In the genomic region with DNA sequence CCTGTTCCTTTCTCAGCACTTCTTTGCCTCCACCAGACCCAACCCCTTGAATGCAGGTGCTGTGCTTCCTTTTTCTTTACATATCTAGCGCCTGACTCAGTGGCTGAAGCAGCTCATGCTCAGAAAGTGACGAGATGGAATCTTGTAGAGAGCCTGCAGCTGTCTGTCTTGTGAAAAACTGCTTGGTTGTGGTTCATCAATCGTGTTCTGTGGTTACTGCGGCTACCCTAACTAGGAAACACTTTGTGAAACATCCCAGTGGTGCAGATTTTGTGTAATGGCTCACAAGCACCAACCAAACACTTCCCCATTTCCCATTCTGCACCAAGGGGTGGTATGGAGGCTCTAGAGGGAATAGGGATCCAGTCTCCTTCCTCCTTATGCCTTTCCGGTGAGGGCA, we compare ENCODE assay signal across 15 cellular contexts.
DNase-seq lines count a peak whose midpoint lies in the region; ATAC-seq, FAIRE-seq and TF ChIP-seq lines count a peak whose summit lies in the region.
"Had no signal": no experiment of that assay in that cellular context is flagged by ENCODE, and none has a peak within 500 bp of the region (broad histone marks: within the 10 kb centered on the region; RNA-seq: fewer than 3 reads in every experiment).

No MANE protein-coding gene starts in this region.

- no peak for TF ChIP-seq POLR2A in gastroesophageal sphincter (IDR thresholded peaks at IDR 0.05)

- no peak for TF ChIP-seq CTCF in gastroesophageal sphincter (IDR thresholded peaks at IDR 0.05)
- no peak for TF ChIP-seq CTCF in foreskin fibroblast (IDR thresholded peaks at IDR 0.05; ENCODE audit: low read depth, low read length)

- no peak overlapping the region for H3K4me3 ChIP-seq in gastroesophageal sphincter
- H3K4me3 ChIP-seq in foreskin fibroblast (ENCODE audit: low read depth in 1 of 2, low read length in 2 of 2) = no peak overlapping the region
- H3K4me3 ChIP-seq: SJSA1 had no signal

- peak; percentile 6 for DNase-seq in NCI-H2107 treated with DMSO at 0.1 percent for 48 hours (lab: John Stamatoyannopoulos, UW; ENCODE audit: unreplicated experiment)
- DNase-seq in NCI-H2107 (lab: John Stamatoyannopoulos, UW) = no peak
- peak; percentile 51 for DNase-seq in RPMI7951 (ENCODE audit: low read depth)
- DNase-seq in urothelium cell line (ENCODE audit: low spot score) = peak; percentile 63
- no peak for DNase-seq in foreskin fibroblast
- no peak for DNase-seq in EL
- no peak for DNase-seq in NCI-H510A (lab: John Stamatoyannopoulos, UW)
- DNase-seq: COR-L47, hypothalamus, NCI-H1694, NCI-H526 treated with DMSO at 0.1 percent for 48 hours, small intestine had no signal

- H3K36me3 ChIP-seq in gastroesophageal sphincter = no peaks in the 10 kb centered on the region
- H3K36me3 ChIP-seq: SJSA1 had no signal

- no peak for FAIRE-seq in urothelium cell line (lab: Jason Lieb, UNC)
- FAIRE-seq: small intestine had no signal

- H3K27me3 ChIP-seq in gastroesophageal sphincter = no peaks in the 10 kb centered on the region
- H3K27me3 ChIP-seq: SJSA1 had no signal

- WGBS in gastroesophageal sphincter (ENCODE audit: low coverage in 1 of 2), 2 donors = 62 to 70% methylated on average over 3 to 5 of the region's 5 CpGs

- ATAC-seq in gastroesophageal sphincter = peak; percentile 50

- no peak overlapping the region for H3K27ac ChIP-seq in gastroesophageal sphincter
- H3K27ac ChIP-seq: 22Rv1, SJSA1 had no signal

- TF ChIP-seq EP300 in gastroesophageal sphincter (IDR thresholded peaks at IDR 0.05) = no peak

- no peaks in the 10 kb centered on the region for H3K4me1 ChIP-seq in gastroesophageal sphincter
- H3K4me1 ChIP-seq: SJSA1 had no signal

- H3K9me3 ChIP-seq in gastroesophageal sphincter = no peaks in the 10 kb centered on the region
- H3K9me3 ChIP-seq: SJSA1 had no signal

Comparison
In these comparisons a context has a peak if more than half of its experiments do, and no peak if none do; other contexts are left out.
1. DNase-seq: peak in NCI-H2107 treated with DMSO at 0.1 percent for 48 hours (single experiment), RPMI7951 (single experiment) and urothelium cell line (single experiment); none in NCI-H2107 (single experiment), foreskin fibroblast (0 of 2), EL (single experiment) and NCI-H510A (single experiment).